In genomic region chr2:54572636-54573531, GRCh38 we compare ENCODE assay signal across 1 cellular context.
TF ChIP-seq lines count a peak whose summit lies in the region.

No MANE protein-coding gene starts in this region.

TF ChIP-seq in HepG2, 621 proteins besides CTCF, POLR2A, EP300 and RAD21 (continued from another document and continues in another):
- peak in 1 of 2 experiments; percentile 20; a peak in 1 of 4 replicates for TF ChIP-seq NR2F1 (CRISPR knock-in tag; IDR thresholded peaks at IDR 0.05)
- TF ChIP-seq GRHL1 (CRISPR knock-in tag; conservative IDR thresholded peaks at IDR 0.05) = no peak
- no peak for TF ChIP-seq DMAP1 (CRISPR knock-in tag; IDR thresholded peaks at IDR 0.05)
- no peak; the same call in 1 of the 2 replicates for TF ChIP-seq ZFP82 (CRISPR knock-in tag; IDR thresholded peaks at IDR 0.05; ENCODE audit: borderline replicate concordance)
- no peak for TF ChIP-seq CHCHD3 (CRISPR knock-in tag; IDR thresholded peaks at IDR 0.05)
- TF ChIP-seq ARNTL (CRISPR knock-in tag; IDR thresholded peaks at IDR 0.05) = no peak
- no peak for TF ChIP-seq AHR (CRISPR knock-in tag; IDR thresholded peaks at IDR 0.05)
- TF ChIP-seq SRF (IDR thresholded peaks at IDR 0.05; ENCODE audit: low read depth, low read length) = no peak
- TF ChIP-seq ATF2 (CRISPR knock-in tag; IDR thresholded peaks at IDR 0.05) = no peak
- TF ChIP-seq HDAC2 (CRISPR knock-in tag; IDR thresholded peaks at IDR 0.05) = no peak
- no peak for TF ChIP-seq SRY (CRISPR knock-in tag; IDR thresholded peaks at IDR 0.05)
- no peak for TF ChIP-seq ZC3H4 (CRISPR knock-in tag; IDR thresholded peaks at IDR 0.05; ENCODE audit: borderline replicate concordance)
- TF ChIP-seq ZNF317 (CRISPR knock-in tag; IDR thresholded peaks at IDR 0.05) = 0 out of 2 replicates have a peak, but pooled peaks have one; percentile 16
- TF ChIP-seq SYNCRIP (IDR thresholded peaks at IDR 0.05; ENCODE audit: insufficient read depth, low read depth, low read length) = no peak
- no peak for TF ChIP-seq U2AF2 (IDR thresholded peaks at IDR 0.05; ENCODE audit: low read depth, low read length)
- no peak for TF ChIP-seq PHB2 (IDR thresholded peaks at IDR 0.05; ENCODE audit: partially characterized antibody)
- no peak for TF ChIP-seq IKZF5 (CRISPR knock-in tag; IDR thresholded peaks at IDR 0.05)
- no peak for TF ChIP-seq KDM2A (CRISPR knock-in tag; IDR thresholded peaks at IDR 0.05; ENCODE audit: borderline replicate concordance, low read depth)
- no peak for TF ChIP-seq ZNF567 (CRISPR knock-in tag; IDR thresholded peaks at IDR 0.05; ENCODE audit: borderline replicate concordance)
- TF ChIP-seq ZNF235 (CRISPR knock-in tag; IDR thresholded peaks at IDR 0.05; ENCODE audit: borderline replicate concordance) = no peak
- TF ChIP-seq ZNF496 (CRISPR knock-in tag; IDR thresholded peaks at IDR 0.05; ENCODE audit: insufficient replicate concordance) = no peak
- no peak for TF ChIP-seq THRA (CRISPR knock-in tag; IDR thresholded peaks at IDR 0.05; ENCODE audit: borderline replicate concordance)
- TF ChIP-seq ZSCAN9 (CRISPR knock-in tag; IDR thresholded peaks at IDR 0.05; ENCODE audit: borderline replicate concordance) = no peak
- TF ChIP-seq KMT2B (CRISPR knock-in tag; IDR thresholded peaks at IDR 0.05) = no peak
- TF ChIP-seq ZNF614 (CRISPR knock-in tag; IDR thresholded peaks at IDR 0.05; ENCODE audit: borderline replicate concordance) = no peak
- TF ChIP-seq FOXM1 (CRISPR knock-in tag; IDR thresholded peaks at IDR 0.05) = no peak
- 0 out of 2 replicates have a peak, but pooled peaks have one; percentile 15 for TF ChIP-seq FOSL2 (CRISPR knock-in tag; IDR thresholded peaks at IDR 0.05)
- no peak for TF ChIP-seq ZNF484 (CRISPR knock-in tag; IDR thresholded peaks at IDR 0.05; ENCODE audit: borderline replicate concordance, low read depth)
- no peak for TF ChIP-seq ZNF564 (CRISPR knock-in tag; IDR thresholded peaks at IDR 0.05)
- no peak; the same call in 1 of the 2 replicates for TF ChIP-seq ISL2 (CRISPR knock-in tag; IDR thresholded peaks at IDR 0.05)
- TF ChIP-seq DNMT3B (CRISPR knock-in tag; conservative IDR thresholded peaks at IDR 0.05) = no peak
- no peak; the same call in 1 of the 2 replicates for TF ChIP-seq RBFOX2 (IDR thresholded peaks at IDR 0.05; ENCODE audit: low read depth, low read length)
- no peak for TF ChIP-seq MIER3 (CRISPR knock-in tag; IDR thresholded peaks at IDR 0.05; ENCODE audit: borderline replicate concordance)
- peak; percentile 15; the same call in 1 of the 2 replicates for TF ChIP-seq PAXIP1 (CRISPR knock-in tag; conservative IDR thresholded peaks at IDR 0.05)
- no peak for TF ChIP-seq YY1 (IDR thresholded peaks at IDR 0.05; ENCODE audit: insufficient read depth, insufficient replicate concordance, low read depth, low read length)
- no peak for TF ChIP-seq ZKSCAN5 (CRISPR knock-in tag; IDR thresholded peaks at IDR 0.05)
- TF ChIP-seq RORA (CRISPR knock-in tag; IDR thresholded peaks at IDR 0.05) = no peak
- TF ChIP-seq RFX5 (IDR thresholded peaks at IDR 0.05; ENCODE audit: low read depth, low read length) = no peak
- no peak for TF ChIP-seq CCAR2 (optimal IDR thresholded peaks at IDR 0.05; ENCODE audit: low read depth, low read length)
- TF ChIP-seq FOXA1 (IDR thresholded peaks at IDR 0.05) = no peak
- no peak for TF ChIP-seq FOXA1 (CRISPR knock-in tag; IDR thresholded peaks at IDR 0.05)
- TF ChIP-seq PRDM15 (CRISPR knock-in tag; IDR thresholded peaks at IDR 0.05) = no peak
- no peak for TF ChIP-seq ARID3A (IDR thresholded peaks at IDR 0.05; ENCODE audit: low read depth, low read length)
- no peak for TF ChIP-seq ZBTB8A (CRISPR knock-in tag; IDR thresholded peaks at IDR 0.05; ENCODE audit: borderline replicate concordance, low read depth)
- no peak for TF ChIP-seq CHD2 (IDR thresholded peaks at IDR 0.05; ENCODE audit: low read depth, low read length)
- no peak for TF ChIP-seq GLI4 (CRISPR knock-in tag; IDR thresholded peaks at IDR 0.05; ENCODE audit: borderline replicate concordance)
- TF ChIP-seq KLF12 (CRISPR knock-in tag; IDR thresholded peaks at IDR 0.05; ENCODE audit: borderline replicate concordance) = no peak
- TF ChIP-seq ZNF225 (CRISPR knock-in tag; IDR thresholded peaks at IDR 0.05) = no peak
- TF ChIP-seq TCF12 (IDR thresholded peaks at IDR 0.05) = no peak
- no peak for TF ChIP-seq TCF12 (CRISPR knock-in tag; IDR thresholded peaks at IDR 0.05)
- TF ChIP-seq ZBED4 (CRISPR knock-in tag; IDR thresholded peaks at IDR 0.05; ENCODE audit: borderline replicate concordance) = no peak
- no peak for TF ChIP-seq ZNF83 (CRISPR knock-in tag; IDR thresholded peaks at IDR 0.05; ENCODE audit: borderline replicate concordance)
- no peak for TF ChIP-seq KDM6A (CRISPR knock-in tag; IDR thresholded peaks at IDR 0.05; ENCODE audit: low read depth)
